In the genomic region with DNA sequence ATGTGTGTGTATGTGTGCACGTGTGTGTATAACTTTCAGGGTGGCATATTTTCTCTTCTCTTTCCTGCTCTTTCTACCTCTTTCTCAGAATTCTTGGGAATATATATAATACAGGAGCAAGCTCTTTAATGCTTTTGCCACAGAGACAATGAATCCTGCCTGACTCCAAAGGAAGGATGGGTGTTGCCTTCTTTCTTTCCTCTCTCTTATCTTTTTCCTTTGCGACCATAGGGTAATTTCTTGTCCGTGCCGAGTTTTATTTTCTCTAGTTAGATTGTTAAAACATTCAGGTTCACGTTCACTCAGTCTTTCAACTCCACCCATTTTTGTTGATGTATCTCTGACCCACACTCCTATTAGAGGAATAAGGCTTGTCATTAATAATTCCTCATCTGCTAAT, we compare ENCODE assay signal across 15 cellular contexts.
DNase-seq lines count a peak whose midpoint lies in the region; ATAC-seq and TF ChIP-seq lines count a peak whose summit lies in the region.
"Had no signal": no experiment of that assay in that cellular context is flagged by ENCODE, and none has a peak within 500 bp of the region (broad histone marks: within the 10 kb centered on the region; RNA-seq: fewer than 3 reads in every experiment).

No MANE protein-coding gene starts in this region.

- H3K36me3 ChIP-seq in left ventricle myocardium inferior (no peaks in the 10 kb centered on the region), psoas muscle (ENCODE audit: insufficient read depth in 1 of 2, low read depth in 1 of 2) (no peaks in the 10 kb centered on the region), gastroesophageal sphincter (no peaks in the 10 kb centered on the region)

- no peak overlapping the region for H3K4me3 ChIP-seq in left ventricle myocardium inferior
- no peak overlapping the region for H3K4me3 ChIP-seq in psoas muscle
- H3K4me3 ChIP-seq in gastroesophageal sphincter = no peak overlapping the region
- H3K4me3 ChIP-seq: GM12878, GM23338 had no signal

- no peak for DNase-seq in left ventricle myocardium inferior
- no peak for DNase-seq in Right ventricle myocardium superior
- DNase-seq in psoas muscle = no peak
- no peak for DNase-seq in stimulated activated CD4-positive, alpha-beta T cell treated with anti-CD3 and anti-CD28 coated beads, Interleukin-4, amount 100 ng/mL, for 1 hour
- DNase-seq: C1 segment of cervical spinal cord; Caco-2; CD8-positive, alpha-beta T cell; DMS153; DND-41; H9 had no signal

- ATAC-seq in Right ventricle myocardium superior (ENCODE audit: poor library complexity) = no peak
- no peak for ATAC-seq in psoas muscle
- ATAC-seq in gastroesophageal sphincter = no peak
- ATAC-seq: CD8-positive, alpha-beta T cell; GM12878; GM23338; HCT116 had no signal

- H3K9me3 ChIP-seq in left ventricle myocardium inferior (replicated peaks) (no peaks in the 10 kb centered on the region), psoas muscle (no peaks in the 10 kb centered on the region), gastroesophageal sphincter (no peaks in the 10 kb centered on the region)
- H3K9me3 ChIP-seq: Caco-2 had no signal

- TF ChIP-seq EP300 in gastroesophageal sphincter (IDR thresholded peaks at IDR 0.05) = no peak

- 74 to 82% (median 81%) methylated on average over 5 of the region's 5 CpGs for WGBS in psoas muscle, 3 donors
- 69 to 91% methylated on average over 5 of the region's 5 CpGs for whole genome bisulfite sequencing in gastroesophageal sphincter (ENCODE audit: low coverage in 1 of 2), 2 donors

- intact Hi-C loops in left ventricle myocardium inferior (cut with micrococcal nuclease) (no loop called here), Right ventricle myocardium superior (cut with DNase I) (no loop called here), psoas muscle (cut with DNase I) (no loop called here)

- TF ChIP-seq CTCF in left ventricle myocardium inferior (IDR thresholded peaks at IDR 0.05; ENCODE audit: borderline replicate concordance) (no peak), VCaP (conservative IDR thresholded peaks at IDR 0.05) (no peak), psoas muscle (IDR thresholded peaks at IDR 0.05) (no peak), gastroesophageal sphincter (IDR thresholded peaks at IDR 0.05) (no peak)

- H3K27ac ChIP-seq in left ventricle myocardium inferior (replicated peaks) (peak overlapping the region; percentile 50), VCaP (peak overlapping the region; percentile 31; the same call in 1 of the 2 replicates), psoas muscle (peak overlapping the region; percentile 46), gastroesophageal sphincter (no peak overlapping the region)

- TF ChIP-seq POLR2A in gastroesophageal sphincter (IDR thresholded peaks at IDR 0.05) = no peak

- H3K27me3 ChIP-seq in left ventricle myocardium inferior (ENCODE audit: low read depth) (no peaks in the 10 kb centered on the region), psoas muscle (ENCODE audit: insufficient read depth in 3 of 3, low read length in 2 of 3) (no peaks in the 10 kb centered on the region), gastroesophageal sphincter (no peaks in the 10 kb centered on the region)

- H3K4me1 ChIP-seq in left ventricle myocardium inferior (peaks cover 10% of the 10 kb centered on the region), psoas muscle (no peaks in the 10 kb centered on the region), gastroesophageal sphincter (no peaks in the 10 kb centered on the region)
- H3K4me1 ChIP-seq: Caco-2 had no signal

Comparison
In these comparisons a context has a peak if more than half of its experiments do, and no peak if none do; other contexts are left out.
1. H3K27ac ChIP-seq: peak in left ventricle myocardium inferior (single experiment), VCaP (single experiment) and psoas muscle (single experiment); none in gastroesophageal sphincter (0 of 4).